Comparison of ENCODE assay signal across 15 cellular contexts in genomic region chr5:68891718-68892117, GRCh38.
A peak's percentile ranks its signal among the peaks of the same experiment; 100 is the strongest.
DNase-seq lines count a peak whose midpoint lies in the region; ATAC-seq and TF ChIP-seq lines count a peak whose summit lies in the region.
"Had no signal": no experiment of that assay in that cellular context is flagged by ENCODE, and none has a peak within 500 bp of the region (broad histone marks: within the 10 kb centered on the region; RNA-seq: fewer than 3 reads in every experiment).

No MANE protein-coding gene starts in this region.

- peak overlapping the region; percentile 67 for H3K27ac Mint-ChIP-seq in T-helper 2 cell treated with Interferon-gamma antibody and Interleukin-4, amounts not matched to agents 5 μg/mL and 100 μg/mL, for 36 hours
- no peak overlapping the region for H3K27ac Mint-ChIP-seq in stimulated activated memory B cell treated with anti-CD40 and anti-IgM and Interleukin-4, amounts not matched to agents 10 μg/mL and 1 μg/mL and 100 μg/mL, for 72 hours
- H3K27ac Mint-ChIP-seq: memory B cell had no signal

- DNase-seq in stimulated activated CD4-positive, alpha-beta T cell treated with anti-CD3 and anti-CD28 coated beads, Interleukin-1b, Interleukin-23, amount 100 ng/mL, for 48 hours, result peak; percentile 17
- DNase-seq in stimulated activated CD4-positive, alpha-beta T cell treated with anti-CD3 and anti-CD28 coated beads, Interleukin-2, amount 100 ng/mL, for 48 hours, result no peak
- DNase-seq in T-helper 2 cell treated with Interferon-gamma antibody and Interleukin-4, amounts not matched to agents 5 μg/mL and 100 μg/mL, for 36 hours (ENCODE audit: low spot score), result peak; percentile 71
- DNase-seq in upper lobe of right lung, result no peak
- no peak for DNase-seq in NCI-H2227 treated with DMSO at 0.1 percent for 48 hours (lab: John Stamatoyannopoulos, UW)
- no peak for DNase-seq in breast epithelium (ENCODE audit: low spot score in 2 of 2)
- DNase-seq: activated effector memory CD4-positive, alpha-beta T cell treated with anti-CD3 and anti-CD28 coated beads, Interleukin-2, amount 50 U/mL, for 16 hours; NCI-H1048; NCI-H526 treated with DMSO at 0.1 percent for 48 hours; T1000 had no signal

- no peaks in the 10 kb centered on the region for H3K4me1 ChIP-seq in upper lobe of right lung
- no peaks in the 10 kb centered on the region for H3K4me1 ChIP-seq in breast epithelium
- H3K4me1 ChIP-seq: esophagus muscularis mucosa had no signal

- no peak for TF ChIP-seq POLR2A in breast epithelium (IDR thresholded peaks at IDR 0.05)

- ATAC-seq in GM21723 (IDR thresholded peaks at IDR 0.05; ENCODE audit: unreplicated experiment) (peak; percentile 92), upper lobe of right lung (no peak)
- peak; percentile 41 for ATAC-seq in stimulated activated memory B cell treated with anti-CD40 and anti-IgM and Interleukin-4, amounts not matched to agents 10 μg/mL and 1 μg/mL and 100 μg/mL, for 72 hours

- H3K36me3 ChIP-seq in upper lobe of right lung, result no peaks in the 10 kb centered on the region
- H3K36me3 ChIP-seq in breast epithelium, result no peaks in the 10 kb centered on the region
- H3K36me3 ChIP-seq: esophagus muscularis mucosa had no signal

- H3K4me3 ChIP-seq in upper lobe of right lung, result no peak overlapping the region
- no peak overlapping the region for H3K4me3 ChIP-seq in breast epithelium
- H3K4me3 ChIP-seq: esophagus muscularis mucosa, skin epidermis had no signal

- intact Hi-C loops in upper lobe of right lung (cut with DNase I) (no loop called here), breast epithelium (cut with DNase I; ENCODE audit: low total_unique reads) (no loop called here)

- H3K27me3 ChIP-seq in upper lobe of right lung, result no peaks in the 10 kb centered on the region
- no peaks in the 10 kb centered on the region for H3K27me3 ChIP-seq in breast epithelium
- H3K27me3 ChIP-seq: esophagus muscularis mucosa had no signal

- H3K9me3 ChIP-seq in upper lobe of right lung (no peaks in the 10 kb centered on the region), breast epithelium (no peaks in the 10 kb centered on the region)
- H3K9me3 ChIP-seq: esophagus muscularis mucosa had no signal

- peaks cover 21% of the 10 kb centered on the region for H3K36me3 Mint-ChIP-seq in T-helper 2 cell treated with Interferon-gamma antibody and Interleukin-4, amounts not matched to agents 5 μg/mL and 100 μg/mL, for 36 hours (ENCODE audit: low read depth)
- no peaks in the 10 kb centered on the region for H3K36me3 Mint-ChIP-seq in stimulated activated memory B cell treated with anti-CD40 and anti-IgM and Interleukin-4, amounts not matched to agents 10 μg/mL and 1 μg/mL and 100 μg/mL, for 72 hours
- H3K36me3 Mint-ChIP-seq: memory B cell had no signal

- peaks cover 9% of the 10 kb centered on the region for H3K9me3 Mint-ChIP-seq in T-helper 2 cell treated with Interferon-gamma antibody and Interleukin-4, amounts not matched to agents 5 μg/mL and 100 μg/mL, for 36 hours
- H3K9me3 Mint-ChIP-seq in stimulated activated memory B cell treated with anti-CD40 and anti-IgM and Interleukin-4, amounts not matched to agents 10 μg/mL and 1 μg/mL and 100 μg/mL, for 72 hours, result no peaks in the 10 kb centered on the region
- H3K9me3 Mint-ChIP-seq: memory B cell had no signal

- H3K27me3 Mint-ChIP-seq in T-helper 2 cell treated with Interferon-gamma antibody and Interleukin-4, amounts not matched to agents 5 μg/mL and 100 μg/mL, for 36 hours (ENCODE audit: low read depth), result no peaks in the 10 kb centered on the region
- no peaks in the 10 kb centered on the region for H3K27me3 Mint-ChIP-seq in stimulated activated memory B cell treated with anti-CD40 and anti-IgM and Interleukin-4, amounts not matched to agents 10 μg/mL and 1 μg/mL and 100 μg/mL, for 72 hours
- H3K27me3 Mint-ChIP-seq: memory B cell had no signal

- no peak overlapping the region for H3K27ac ChIP-seq in upper lobe of right lung
- no peak overlapping the region for H3K27ac ChIP-seq in breast epithelium
- H3K27ac ChIP-seq: esophagus muscularis mucosa, skin epidermis had no signal

- H3K4me1 Mint-ChIP-seq in T-helper 2 cell treated with Interferon-gamma antibody and Interleukin-4, amounts not matched to agents 5 μg/mL and 100 μg/mL, for 36 hours (ENCODE audit: low read depth), result peaks cover 59% of the 10 kb centered on the region
- H3K4me1 Mint-ChIP-seq in stimulated activated memory B cell treated with anti-CD40 and anti-IgM and Interleukin-4, amounts not matched to agents 10 μg/mL and 1 μg/mL and 100 μg/mL, for 72 hours, result no peaks in the 10 kb centered on the region
- H3K4me1 Mint-ChIP-seq: memory B cell had no signal

- TF ChIP-seq CTCF in upper lobe of right lung (IDR thresholded peaks at IDR 0.05) (no peak), breast epithelium (IDR thresholded peaks at IDR 0.05) (no peak)

- H3K4me3 Mint-ChIP-seq in T-helper 2 cell treated with Interferon-gamma antibody and Interleukin-4, amounts not matched to agents 5 μg/mL and 100 μg/mL, for 36 hours, result peak overlapping the region; percentile 21
- no peak overlapping the region for H3K4me3 Mint-ChIP-seq in stimulated activated memory B cell treated with anti-CD40 and anti-IgM and Interleukin-4, amounts not matched to agents 10 μg/mL and 1 μg/mL and 100 μg/mL, for 72 hours
- H3K4me3 Mint-ChIP-seq: memory B cell had no signal

Comparison
In these comparisons a context has a peak if more than half of its experiments do, and no peak if none do; other contexts are left out.
1. DNase-seq: peak in stimulated activated CD4-positive, alpha-beta T cell treated with anti-CD3 and anti-CD28 coated beads, Interleukin-1b, Interleukin-23, amount 100 ng/mL, for 48 hours (single experiment) and T-helper 2 cell treated with Interferon-gamma antibody and Interleukin-4, amounts not matched to agents 5 μg/mL and 100 μg/mL, for 36 hours (single experiment); none in stimulated activated CD4-positive, alpha-beta T cell treated with anti-CD3 and anti-CD28 coated beads, Interleukin-2, amount 100 ng/mL, for 48 hours (0 of 2), upper lobe of right lung (single experiment), NCI-H2227 treated with DMSO at 0.1 percent for 48 hours (single experiment) and breast epithelium (0 of 2).